ENCODE assay signal across 10 cellular contexts in the genomic region with DNA sequence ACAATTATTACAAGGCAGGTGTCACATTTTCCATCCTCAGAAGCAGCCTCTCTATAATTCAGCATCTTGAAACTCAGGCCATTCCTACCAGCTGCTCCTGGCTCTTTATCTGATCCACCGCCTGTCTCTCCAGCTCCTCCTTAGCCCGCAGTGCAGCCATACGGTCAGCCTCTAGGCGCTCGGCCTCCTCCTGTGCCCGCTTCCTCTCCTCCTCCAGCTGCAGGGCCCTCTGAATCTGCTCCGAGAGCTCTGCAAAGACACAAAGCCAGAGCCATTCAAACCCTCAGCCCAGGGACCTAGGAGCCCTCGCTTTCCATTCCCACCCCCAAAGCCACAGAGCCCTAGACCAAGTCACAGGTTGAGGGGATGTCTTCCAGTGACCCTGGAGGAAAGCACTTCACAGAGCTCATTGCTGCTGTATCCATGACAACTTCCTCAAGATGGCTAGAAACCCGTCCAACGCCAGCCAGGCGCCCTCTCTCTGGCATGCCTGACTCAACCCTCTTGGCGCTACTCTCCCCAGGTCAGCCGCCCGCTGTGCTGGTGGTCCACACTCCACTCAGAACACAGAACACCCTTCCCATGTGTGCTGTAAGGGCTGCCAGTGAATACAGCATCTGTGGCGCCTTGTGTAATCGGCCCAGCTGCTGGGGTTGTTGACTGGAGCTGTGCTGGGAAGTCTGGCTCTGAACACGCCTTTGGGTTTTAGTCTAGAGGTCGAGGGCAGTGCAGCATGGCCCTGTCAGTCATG. TPM values are rescaled to one million over a fixed set of nuclear protein-coding genes. Genes with fewer than 3 reads are reported as not detected.
DNase-seq lines count a peak whose midpoint lies in the region; ATAC-seq, FAIRE-seq and TF ChIP-seq lines count a peak whose summit lies in the region.
"Had no signal": no experiment of that assay in that cellular context is flagged by ENCODE, and none has a peak within 500 bp of the region (broad histone marks: within the 10 kb centered on the region; RNA-seq: fewer than 3 reads in every experiment).

No MANE protein-coding gene starts in this region.

- no peak for TF ChIP-seq POLR2A in GM12892 (IDR thresholded peaks at IDR 0.05; ENCODE audit: low read depth, low read length)

- peak; percentile 51 for DNase-seq in G401 (ENCODE audit: low spot score)
- DNase-seq in NCI-H2227 treated with DMSO at 0.1 percent for 48 hours (lab: John Stamatoyannopoulos, UW) = peak; percentile 21
- peak in 36 of 56 donors; percentile 6 to 70 (median 34) for DNase-seq in nucleus accumbens (lab: John Stamatoyannopoulos, UW)
- DNase-seq in GM12892 (ENCODE audit: insufficient read length) = no peak
- DNase-seq in NCI-H1436 treated with DMSO at 0.1 percent for 48 hours (lab: John Stamatoyannopoulos, UW) = no peak
- no peak for DNase-seq in cortex of kidney (lab: John Stamatoyannopoulos, UW)
- DNase-seq: right lobe of liver had no signal

- FAIRE-seq in GM12892 (lab: Jason Lieb, UNC) = no peak

- no peak for ATAC-seq in HG02610 (IDR thresholded peaks at IDR 0.05; ENCODE audit: unreplicated experiment)
- ATAC-seq: right lobe of liver had no signal

- H3K27ac ChIP-seq in cingulate gyrus (ENCODE audit: low read depth, low read length) = peak overlapping the region; percentile 39
- H3K27ac ChIP-seq: right lobe of liver, thoracic aorta had no signal

- in situ Hi-C loops in G401 (cut with HindIII; ENCODE audit: low sequenced_read_pairs) = loop anchor here (25.0 kb wide), 1 partner anchor 192 kb away; no protein-coding TSS in a partner anchor

RNA-seq across cellular contexts. Expression of a gene that starts 49.3 kb away (rescaled TPM):
- 206 and 261 TPM in 2 replicates for total RNA-seq in G401 (2014; rRNA removed; shearing (Covaris generic))
- 137 TPM for polyA plus RNA-seq in GM12892 (2012; ENCODE audit: missing spikeins)

Comparison
In these comparisons a context has a peak if more than half of its experiments do, and no peak if none do; other contexts are left out.
1. DNase-seq: peak in G401 (single experiment), NCI-H2227 treated with DMSO at 0.1 percent for 48 hours (single experiment) and nucleus accumbens (36 of 56); none in GM12892 (single experiment), NCI-H1436 treated with DMSO at 0.1 percent for 48 hours (single experiment) and cortex of kidney (single experiment).